13 cellular contexts compared by ENCODE assay signal in the genomic region with DNA sequence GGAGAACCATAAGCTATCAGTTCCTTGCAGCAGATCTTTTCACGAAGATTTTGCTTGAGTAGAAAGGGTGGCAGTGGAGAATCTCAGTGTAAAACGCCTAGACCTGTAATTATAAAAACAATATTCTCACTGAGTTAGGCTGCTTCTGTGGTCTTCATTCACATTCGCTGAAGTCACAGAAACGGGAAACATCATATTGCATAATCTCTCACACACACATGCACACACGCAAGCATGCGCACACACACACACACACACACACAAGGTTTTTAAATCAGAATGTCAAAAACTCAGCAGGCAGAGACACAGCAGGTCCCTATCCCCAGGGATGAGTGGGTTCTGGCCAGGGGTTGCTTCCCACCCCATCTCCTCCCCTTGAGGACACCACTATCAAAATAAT.
DNase-seq lines count a peak whose midpoint lies in the region; ATAC-seq and TF ChIP-seq lines count a peak whose summit lies in the region.
"Had no signal": no experiment of that assay in that cellular context is flagged by ENCODE, and none has a peak within 500 bp of the region (broad histone marks: within the 10 kb centered on the region; RNA-seq: fewer than 3 reads in every experiment).

No MANE protein-coding gene starts in this region.

- ATAC-seq in activated naive CD8-positive, alpha-beta T cell treated with anti-CD3 and anti-CD28 coated beads, Interleukin-2, amount 10 ng/mL, durations not matched to agents 7 days and 5 days (ENCODE audit: low read depth) = no peak
- ATAC-seq in activated B cell treated with CpG ODN at 0.5 μM for 24 hours (ENCODE audit: low read depth) = no peak
- peak; percentile 45 for ATAC-seq in left lobe of liver
- no peak for ATAC-seq in thoracic aorta (ENCODE audit: insufficient number of reproducible peaks, low FRiP score, low read depth)
- no peak for ATAC-seq in HG03432 (IDR thresholded peaks at IDR 0.05; ENCODE audit: unreplicated experiment)

- intact Hi-C loops in activated B cell treated with CpG ODN at 0.5 μM for 24 hours (cut with micrococcal nuclease) = no loop called here

- H3K36me3 ChIP-seq in thoracic aorta (no peaks in the 10 kb centered on the region), Karpas-422 (ENCODE audit: insufficient read depth, low read length) (no peaks in the 10 kb centered on the region)

- peak overlapping the region; percentile 37 for H3K27ac Mint-ChIP-seq in activated naive CD8-positive, alpha-beta T cell treated with anti-CD3 and anti-CD28 coated beads, Interleukin-2, amount 10 ng/mL, durations not matched to agents 7 days and 5 days
- H3K27ac Mint-ChIP-seq in activated naive CD8-positive, alpha-beta T cell treated with anti-CD3 and anti-CD28 coated beads for 36 hours = no peak overlapping the region
- peak overlapping the region; percentile 30 for H3K27ac Mint-ChIP-seq in activated B cell treated with CpG ODN at 0.5 μM for 24 hours
- H3K27ac Mint-ChIP-seq: activated T-cell treated with anti-CD3 and anti-CD28 coated beads, Interleukin-2, amount 50 U/mL, for 24 hours had no signal

- peaks cover 19% of the 10 kb centered on the region for H3K36me3 Mint-ChIP-seq in activated naive CD8-positive, alpha-beta T cell treated with anti-CD3 and anti-CD28 coated beads, Interleukin-2, amount 10 ng/mL, durations not matched to agents 7 days and 5 days
- H3K36me3 Mint-ChIP-seq in activated naive CD8-positive, alpha-beta T cell treated with anti-CD3 and anti-CD28 coated beads for 36 hours = peaks cover 43% of the 10 kb centered on the region
- H3K36me3 Mint-ChIP-seq in activated B cell treated with CpG ODN at 0.5 μM for 24 hours (ENCODE audit: low read depth) = peaks cover 16% of the 10 kb centered on the region

- H3K27me3 Mint-ChIP-seq in activated naive CD8-positive, alpha-beta T cell treated with anti-CD3 and anti-CD28 coated beads, Interleukin-2, amount 10 ng/mL, durations not matched to agents 7 days and 5 days = no peaks in the 10 kb centered on the region
- no peaks in the 10 kb centered on the region for H3K27me3 Mint-ChIP-seq in activated naive CD8-positive, alpha-beta T cell treated with anti-CD3 and anti-CD28 coated beads for 36 hours
- no peaks in the 10 kb centered on the region for H3K27me3 Mint-ChIP-seq in activated B cell treated with CpG ODN at 0.5 μM for 24 hours
- H3K27me3 Mint-ChIP-seq: activated T-cell treated with anti-CD3 and anti-CD28 coated beads, Interleukin-2, amount 50 U/mL, for 24 hours had no signal

- H3K4me2 ChIP-seq in Karpas-422 (ENCODE audit: low read depth, low read length, poor library complexity, severe bottlenecking) = no peak overlapping the region

- CTCF ChIA-PET in activated B cell treated with CpG ODN at 0.5 μM for 24 hours (lab: Charles Lee) = interaction anchor here (1.0 kb wide), 1 partner anchor 127 kb away, joined by 3 read pairs; no protein-coding TSS in a partner anchor

- TF ChIP-seq CTCF in activated B cell treated with CpG ODN at 0.5 μM for 24 hours (IDR thresholded peaks at IDR 0.05) = no peak
- TF ChIP-seq CTCF in thoracic aorta (IDR thresholded peaks at IDR 0.05) = no peak

- no peaks in the 10 kb centered on the region for H3K79me2 ChIP-seq in Karpas-422 (ENCODE audit: low read length)

- peaks cover 20% of the 10 kb centered on the region for H3K4me1 Mint-ChIP-seq in activated naive CD8-positive, alpha-beta T cell treated with anti-CD3 and anti-CD28 coated beads, Interleukin-2, amount 10 ng/mL, durations not matched to agents 7 days and 5 days
- H3K4me1 Mint-ChIP-seq in activated naive CD8-positive, alpha-beta T cell treated with anti-CD3 and anti-CD28 coated beads for 36 hours = peaks cover 13% of the 10 kb centered on the region
- peaks cover 24% of the 10 kb centered on the region for H3K4me1 Mint-ChIP-seq in activated B cell treated with CpG ODN at 0.5 μM for 24 hours
- H3K4me1 Mint-ChIP-seq: neural crest cell had no signal

- H3K4me1 ChIP-seq in thoracic aorta (ENCODE audit: control insufficient read depth in 1 of 2, low read depth in 2 of 2) (peaks cover 0 to 11% of the 10 kb centered on the region in 2 donors), Karpas-422 (ENCODE audit: low read length) (peaks cover 5% of the 10 kb centered on the region)

- no peak overlapping the region for H3K9ac ChIP-seq in Karpas-422 (ENCODE audit: low read length)

- H3K9me3 ChIP-seq in thoracic aorta (no peaks in the 10 kb centered on the region), Karpas-422 (ENCODE audit: low read length) (no peaks in the 10 kb centered on the region)

- no peak for DNase-seq in activated naive CD8-positive, alpha-beta T cell treated with anti-CD3 and anti-CD28 coated beads, Interleukin-2, amount 10 ng/mL, durations not matched to agents 7 days and 5 days
- no peak for DNase-seq in activated naive CD8-positive, alpha-beta T cell treated with anti-CD3 and anti-CD28 coated beads for 36 hours
- DNase-seq in activated B cell treated with CpG ODN at 0.5 μM for 24 hours (no peak), left lobe of liver (ENCODE audit: low spot score) (peak; percentile 52), thoracic aorta (ENCODE audit: low spot score) (no peak), DMS114 treated with DMSO at 0.1 percent for 48 hours (lab: John Stamatoyannopoulos, UW; ENCODE audit: unreplicated experiment) (no peak), Karpas-422 (no peak)
- DNase-seq: activated T-cell treated with anti-CD3 and anti-CD28 coated beads, Interleukin-2, amount 50 U/mL, for 24 hours; cerebellar nuclear complex; NCI-H1694 treated with DMSO at 0.1 percent for 48 hours; stimulated activated CD4-positive, alpha-beta T cell treated with anti-CD3 and anti-CD28 coated beads, Interleukin-2, amount 100 ng/mL, for 24 hours had no signal

- H3K4me3 ChIP-seq in thoracic aorta (peak overlapping the region; percentile 32), Karpas-422 (ENCODE audit: low read length) (no peak overlapping the region)

- no peaks in the 10 kb centered on the region for H3K9me2 ChIP-seq in Karpas-422 (replicated peaks; ENCODE audit: insufficient read depth, low read length)

- POLR2A ChIA-PET in activated naive CD8-positive, alpha-beta T cell treated with anti-CD3 and anti-CD28 coated beads, Interleukin-2, amount 10 ng/mL, durations not matched to agents 7 days and 5 days (lab: Charles Lee) = no interaction called here
- POLR2A ChIA-PET in activated B cell treated with CpG ODN at 0.5 μM for 24 hours (lab: Charles Lee) = no interaction called here

- H4K20me1 ChIP-seq in Karpas-422 (ENCODE audit: insufficient read depth, low read depth, low read length) = no peaks in the 10 kb centered on the region

- H3K4me3 Mint-ChIP-seq in activated naive CD8-positive, alpha-beta T cell treated with anti-CD3 and anti-CD28 coated beads, Interleukin-2, amount 10 ng/mL, durations not matched to agents 7 days and 5 days = no peak overlapping the region
- no peak overlapping the region for H3K4me3 Mint-ChIP-seq in activated naive CD8-positive, alpha-beta T cell treated with anti-CD3 and anti-CD28 coated beads for 36 hours
- no peak overlapping the region for H3K4me3 Mint-ChIP-seq in activated B cell treated with CpG ODN at 0.5 μM for 24 hours
- H3K4me3 Mint-ChIP-seq: activated T-cell treated with anti-CD3 and anti-CD28 coated beads, Interleukin-2, amount 50 U/mL, for 24 hours; neural crest cell had no signal

- no peak overlapping the region for H3K27ac ChIP-seq in thoracic aorta
- H3K27ac ChIP-seq in Karpas-422 (ENCODE audit: low read length) = no peak overlapping the region

- H3K27me3 ChIP-seq in thoracic aorta (replicated peaks; ENCODE audit: insufficient read depth) = no peaks in the 10 kb centered on the region
- H3K27me3 ChIP-seq in Karpas-422 (ENCODE audit: low read length) = no peaks in the 10 kb centered on the region

- H3K9me3 Mint-ChIP-seq in activated naive CD8-positive, alpha-beta T cell treated with anti-CD3 and anti-CD28 coated beads, Interleukin-2, amount 10 ng/mL, durations not matched to agents 7 days and 5 days = peaks cover 2% of the 10 kb centered on the region
- no peaks in the 10 kb centered on the region for H3K9me3 Mint-ChIP-seq in activated naive CD8-positive, alpha-beta T cell treated with anti-CD3 and anti-CD28 coated beads for 36 hours
- no peaks in the 10 kb centered on the region for H3K9me3 Mint-ChIP-seq in activated B cell treated with CpG ODN at 0.5 μM for 24 hours
- H3K9me3 Mint-ChIP-seq: activated T-cell treated with anti-CD3 and anti-CD28 coated beads, Interleukin-2, amount 50 U/mL, for 24 hours; neural crest cell had no signal

- H2AFZ ChIP-seq in Karpas-422 (ENCODE audit: low read length) = no peak overlapping the region
